In genomic region chr21:26806734-26807372, GRCh38 we compare ENCODE assay signal across 1 cellular context.
TF ChIP-seq lines count a peak whose summit lies in the region.

No MANE protein-coding gene starts in this region.

TF ChIP-seq in GM23338, 12 proteins besides CTCF, POLR2A, EP300 and RAD21 (continued from another document):
- TF ChIP-seq ZNF462 (CRISPR knock-in tag; IDR thresholded peaks at IDR 0.05) (no peak), ZNF114 (CRISPR knock-in tag; IDR thresholded peaks at IDR 0.05) (no peak), CREB1 (CRISPR knock-in tag; IDR thresholded peaks at IDR 0.05; ENCODE audit: low read depth) (no peak), ZNF331 (CRISPR knock-in tag; IDR thresholded peaks at IDR 0.05; ENCODE audit: low read depth) (no peak), EZH2phosphoT487 (IDR thresholded peaks at IDR 0.05; ENCODE audit: unreplicated experiment) (no peak), REST (IDR thresholded peaks at IDR 0.05; ENCODE audit: unreplicated experiment) (no peak), NANOG (IDR thresholded peaks at IDR 0.05; ENCODE audit: borderline replicate concordance) (no peak), JUNB (IDR thresholded peaks at IDR 0.05; ENCODE audit: unreplicated experiment) (no peak), EZH2 (IDR thresholded peaks at IDR 0.05; ENCODE audit: low read depth, unreplicated experiment) (no peak), POLR2AphosphoS5 (IDR thresholded peaks at IDR 0.05; ENCODE audit: low read depth) (no peak), ETS1 (IDR thresholded peaks at IDR 0.05) (no peak)
TF ChIP-seq in GM23338: peak in this region for 0.
